In the genomic region with DNA sequence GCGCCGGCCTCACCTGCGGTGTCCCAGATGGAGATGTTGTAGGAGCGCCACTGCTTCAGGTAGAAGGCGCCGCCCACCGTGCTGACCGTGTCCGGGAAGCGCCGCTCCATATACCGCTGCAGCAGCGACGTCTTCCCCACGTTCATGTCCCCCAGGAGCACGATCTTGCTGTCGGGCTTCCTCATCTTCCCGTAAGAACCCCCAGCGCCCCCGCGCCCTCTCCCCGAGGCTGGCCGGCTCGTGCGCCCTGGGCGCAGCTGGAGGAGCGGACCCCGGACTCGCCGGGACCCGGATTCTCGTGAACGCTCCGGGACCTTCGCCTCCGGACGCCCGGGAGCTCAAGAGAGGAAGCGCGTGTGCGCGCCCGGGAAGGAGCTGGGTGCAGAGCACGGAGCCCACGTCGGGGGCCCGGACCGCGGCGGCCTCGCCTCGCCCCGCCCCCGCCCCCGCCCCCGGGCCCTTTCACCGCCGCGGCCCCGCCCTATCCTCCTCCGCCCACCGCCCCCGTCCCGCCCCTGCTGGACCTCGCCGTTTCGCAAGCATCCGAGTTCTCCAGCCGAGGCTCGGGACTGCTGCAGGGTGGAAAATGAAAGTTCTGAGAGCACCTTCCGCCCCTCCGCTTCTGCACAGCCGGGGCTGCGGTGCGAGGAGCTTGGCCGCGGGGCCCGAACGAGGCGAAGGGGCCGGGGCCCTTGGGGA, we compare ENCODE assay signal across 8 cellular contexts. TPM values are rescaled to one million over a fixed set of nuclear protein-coding genes. Genes with fewer than 3 reads are reported as not detected.
DNase-seq lines count a peak whose midpoint lies in the region; ATAC-seq and TF ChIP-seq lines count a peak whose summit lies in the region.

A gene with protein sequence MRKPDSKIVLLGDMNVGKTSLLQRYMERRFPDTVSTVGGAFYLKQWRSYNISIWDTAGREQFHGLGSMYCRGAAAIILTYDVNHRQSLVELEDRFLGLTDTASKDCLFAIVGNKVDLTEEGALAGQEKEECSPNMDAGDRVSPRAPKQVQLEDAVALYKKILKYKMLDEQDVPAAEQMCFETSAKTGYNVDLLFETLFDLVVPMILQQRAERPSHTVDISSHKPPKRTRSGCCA (minus strand): TSS at position 388 of the 699 bp plus-strand sequence. CDS start 203 bp downstream, at position 185.

- no peaks in the 10 kb centered on the region for H3K9me2 ChIP-seq in SK-N-SH

- in situ Hi-C loops in transverse colon (cut with MboI; ENCODE audit: low pct_ligation_motif_present in 1 of 4, low pct_unique_long_range_greater_than_20kb in 1 of 4, low sequenced_read_pairs in 3 of 4), result no loop called here

- peaks cover 12% of the 10 kb centered on the region for H3K36me3 Mint-ChIP-seq in activated naive CD8-positive, alpha-beta T cell treated with anti-CD3 and anti-CD28 coated beads, Interleukin-2, amount 10 ng/mL, durations not matched to agents 7 days and 5 days

- intact Hi-C loops in transverse colon (cut with DNase I; ENCODE audit: low total_unique reads), result loop anchor here (5.0 kb wide), 1 partner anchor 56 kb away; the partner anchor contains the start of gene NAXD

- H3K9ac ChIP-seq in HUES6 (ENCODE audit: low read length) (peak within 1 kb of the TSS; percentile 90), SK-N-SH (peak within 1 kb of the TSS; percentile 67; the same call in 1 of the 2 replicates)

- POLR2A ChIA-PET in SK-N-SH (lab: Yijun Ruan, JAX), result no interaction called here
- POLR2A ChIA-PET in activated naive CD8-positive, alpha-beta T cell treated with anti-CD3 and anti-CD28 coated beads, Interleukin-2, amount 10 ng/mL, durations not matched to agents 7 days and 5 days (lab: Charles Lee), result interaction anchor here (1.0 to 1.4 kb wide), 3 partner anchors 9 to 151 kb away, joined by 3 to 5 read pairs (median 3); partner anchors contain the start of gene NAXD

- TF ChIP-seq POLR2A in transverse colon (IDR thresholded peaks at IDR 0.05), result peak; percentile 87

- no peaks in the 10 kb centered on the region for H3K79me2 ChIP-seq in SK-N-SH (ENCODE audit: insufficient read depth)

- no peak for TF ChIP-seq EP300 in SK-N-SH (IDR thresholded peaks at IDR 0.05; ENCODE audit: borderline replicate concordance in 1 of 2, low read depth in 1 of 2, low read length in 1 of 2)
- TF ChIP-seq EP300 in transverse colon (IDR thresholded peaks at IDR 0.05; ENCODE audit: low read depth), result no peak

- H3K27me3 ChIP-seq in HUES6 (ENCODE audit: control insufficient read depth, insufficient read depth, low read length), result 0 out of 2 replicates have a peak, but pooled peaks cover 3% of the 10 kb centered on the region
- H3K27me3 ChIP-seq in SK-N-SH (ENCODE audit: insufficient read depth), result no peaks in the 10 kb centered on the region
- H3K27me3 ChIP-seq in cardiac muscle cell, result no peaks in the 10 kb centered on the region
- H3K27me3 ChIP-seq in transverse colon, result no peaks in the 10 kb centered on the region

- CTCF ChIA-PET in SK-N-SH (lab: Yijun Ruan, JAX), result interaction anchor here (0.6 to 1.5 kb wide), 8 partner anchors 9 to 340 kb away, joined by 3 to 4 read pairs (median 3); no protein-coding TSS in a partner anchor

- peak within 1 kb of the TSS; percentile 99 for H3K4me3 Mint-ChIP-seq in activated naive CD8-positive, alpha-beta T cell treated with anti-CD3 and anti-CD28 coated beads, Interleukin-2, amount 10 ng/mL, durations not matched to agents 7 days and 5 days

- H3K36me3 ChIP-seq in HUES6 (ENCODE audit: control insufficient read depth, insufficient read depth, low read length), result peaks cover 22% of the 10 kb centered on the region
- no peaks in the 10 kb centered on the region for H3K36me3 ChIP-seq in SK-N-SH (replicated peaks in 1 of 2; ENCODE audit: control insufficient read depth in 1 of 2, insufficient read depth in 2 of 2, low read length in 1 of 2)
- no peaks in the 10 kb centered on the region for H3K36me3 ChIP-seq in cardiac muscle cell
- no peaks in the 10 kb centered on the region for H3K36me3 ChIP-seq in transverse colon

- peak within 1 kb of the TSS; percentile 91 for H3K27ac Mint-ChIP-seq in activated naive CD8-positive, alpha-beta T cell treated with anti-CD3 and anti-CD28 coated beads, Interleukin-2, amount 10 ng/mL, durations not matched to agents 7 days and 5 days

- peaks cover 27% of the 10 kb centered on the region for H3K4me1 Mint-ChIP-seq in activated naive CD8-positive, alpha-beta T cell treated with anti-CD3 and anti-CD28 coated beads, Interleukin-2, amount 10 ng/mL, durations not matched to agents 7 days and 5 days

- peak within 1 kb of the TSS; percentile 97 for H3K4me3 ChIP-seq in HUES6 (ENCODE audit: low read depth, low read length)
- H3K4me3 ChIP-seq in SK-N-SH (ENCODE audit: low read depth in 2 of 2, low read length in 1 of 2), result peak within 1 kb of the TSS; percentile 66 to 75
- H3K4me3 ChIP-seq in cardiac muscle cell, result peak within 1 kb of the TSS; percentile 76
- peak within 1 kb of the TSS; percentile 72 to 93 (median 74) for H3K4me3 ChIP-seq in transverse colon

- H3K27ac ChIP-seq in HUES6 (ENCODE audit: low read depth, low read length) (peak within 1 kb of the TSS; percentile 55; the same call in 1 of the 2 replicates), SK-N-SH (ENCODE audit: low read depth in 2 of 2, low read length in 1 of 2) (peak within 1 kb of the TSS; percentile 36 to 55; a peak in 3 of 4 replicates), cardiac muscle cell (peak within 1 kb of the TSS; percentile 54), transverse colon (peak within 1 kb of the TSS; percentile 93 to 98 (median 96))

- H3K27me3 Mint-ChIP-seq in activated naive CD8-positive, alpha-beta T cell treated with anti-CD3 and anti-CD28 coated beads, Interleukin-2, amount 10 ng/mL, durations not matched to agents 7 days and 5 days, result peaks cover 25% of the 10 kb centered on the region

- peak; percentile 73 for ATAC-seq in GM21447 (IDR thresholded peaks at IDR 0.05; ENCODE audit: unreplicated experiment)
- peak; percentile 73 for ATAC-seq in activated naive CD8-positive, alpha-beta T cell treated with anti-CD3 and anti-CD28 coated beads, Interleukin-2, amount 10 ng/mL, durations not matched to agents 7 days and 5 days (ENCODE audit: low read depth)

- H3F3A ChIP-seq in SK-N-SH (replicated peaks; ENCODE audit: insufficient read depth), result peaks cover 15% of the 10 kb centered on the region

- no peak for TF ChIP-seq CTCF in SK-N-SH (IDR thresholded peaks at IDR 0.05)
- no peak for TF ChIP-seq CTCF in cardiac muscle cell (IDR thresholded peaks at IDR 0.05; ENCODE audit: low read depth, low read length)
- no peak for TF ChIP-seq CTCF in transverse colon (IDR thresholded peaks at IDR 0.05)

- H3K4me1 ChIP-seq in HUES6 (ENCODE audit: control insufficient read depth, insufficient read depth, low read length), result peaks cover 34% of the 10 kb centered on the region
- peaks cover 0 to 7% of the 10 kb centered on the region in 2 experiments; a peak in 1 of 4 replicates for H3K4me1 ChIP-seq in SK-N-SH (ENCODE audit: control insufficient read depth in 1 of 2, insufficient read depth in 2 of 2, low read depth in 1 of 2, low read length in 1 of 2)
- H3K4me1 ChIP-seq in cardiac muscle cell (ENCODE audit: low read depth), result peaks cover 8% of the 10 kb centered on the region
- H3K4me1 ChIP-seq in transverse colon, result peaks cover 0 to 36% (median 27%) of the 10 kb centered on the region in 4 donors

- peak; percentile 28 for DNase-seq in DMS53 treated with DMSO at 0.1 percent for 48 hours (lab: John Stamatoyannopoulos, UW; ENCODE audit: unreplicated experiment)
- DNase-seq in SK-N-SH, result peak; percentile 96
- peak; percentile 67 for DNase-seq in activated naive CD8-positive, alpha-beta T cell treated with anti-CD3 and anti-CD28 coated beads, Interleukin-2, amount 10 ng/mL, durations not matched to agents 7 days and 5 days
- peak; percentile 88 to 94 for DNase-seq in cardiac muscle cell (ENCODE audit: low read depth in 1 of 2, low spot score in 1 of 2)
- DNase-seq in pons (ENCODE audit: low spot score), result peak; percentile 51
- peak; percentile 92 for DNase-seq in transverse colon

- H3K9me3 Mint-ChIP-seq in activated naive CD8-positive, alpha-beta T cell treated with anti-CD3 and anti-CD28 coated beads, Interleukin-2, amount 10 ng/mL, durations not matched to agents 7 days and 5 days, result no peaks in the 10 kb centered on the region

- peak within 1 kb of the TSS; percentile 96 for H2AFZ ChIP-seq in SK-N-SH (ENCODE audit: low read depth)

- no peaks in the 10 kb centered on the region for H4K20me1 ChIP-seq in SK-N-SH (ENCODE audit: insufficient read depth)

- H3K9me3 ChIP-seq in HUES6 (ENCODE audit: control insufficient read depth, insufficient read depth, low read depth, low read length) (no peaks in the 10 kb centered on the region), SK-N-SH (no peaks in the 10 kb centered on the region), cardiac muscle cell (ENCODE audit: low read depth) (no peaks in the 10 kb centered on the region), transverse colon (no peaks in the 10 kb centered on the region)

- 0% methylated on average over 5 of the region's 81 CpGs for WGBS in SK-N-SH (ENCODE audit: low lambda C conversion rate)
- 0% methylated on average over 26 of the region's 81 CpGs; no CpG with 5 or more reads in 1 of the 2 donors for WGBS in transverse colon (ENCODE audit: low coverage in 1 of 2), 2 donors

- peak within 1 kb of the TSS; percentile 84 for H3K4me2 ChIP-seq in SK-N-SH

- no peak for TF ChIP-seq RAD21 in SK-N-SH (IDR thresholded peaks at IDR 0.05; ENCODE audit: low read length)

TF ChIP-seq in SK-N-SH, 30 proteins besides CTCF, POLR2A, EP300 and RAD21 (continues in another document):
- TF ChIP-seq MXI1 (IDR thresholded peaks at IDR 0.05; ENCODE audit: low read depth, low read length), result 0 out of 2 replicates have a peak, but pooled peaks have one; percentile 29

RNA-seq across cellular contexts. Expression of the gene that starts here (rescaled TPM):
- polyA plus RNA-seq in SK-N-SH (2012; rRNA removed), result 4.9 and 5.2 TPM in 2 replicates
- polyA plus RNA-seq in SK-N-SH (2012; cell fraction: cytosol; rRNA removed), result 4.8 and 5.3 TPM in 2 replicates
- 2.7 and 3.6 TPM in 2 replicates for polyA plus RNA-seq in SK-N-SH (2012; cell fraction: nucleus; rRNA removed)
- 1 to 10 TPM; 8.8 to 9.9 TPM for total RNA-seq in activated naive CD8-positive, alpha-beta T cell treated with anti-CD3 and anti-CD28 coated beads, Interleukin-2, amount 10 ng/mL, durations not matched to agents 7 days and 5 days
- 22.4 and 30.8 TPM in 2 replicates for total RNA-seq in cardiac muscle cell
- 14.0 and 20.0 TPM in 2 replicates for polyA plus RNA-seq in cardiac muscle cell
- total RNA-seq in transverse colon, result 10 to 100 TPM; 12.5 to 66.2 (median 54.1) TPM

Comparison
In these comparisons a context has a peak if more than half of its experiments do, and no peak if none do; other contexts are left out.
1. Peak in every context shown above with its lines: DNase-seq, ATAC-seq, H3K4me3 ChIP-seq and H3K27ac ChIP-seq.
2. DNase-seq: peak in every context shown above with its lines; median percentile 96 in SK-N-SH; 92 in transverse colon; 91 in cardiac muscle cell; 67 in activated naive CD8-positive, alpha-beta T cell treated with anti-CD3 and anti-CD28 coated beads, Interleukin-2, amount 10 ng/mL, durations not matched to agents 7 days and 5 days; 51 in pons; 28 in DMS53 treated with DMSO at 0.1 percent for 48 hours.
3. H3K27ac ChIP-seq: peak in every context shown above with its lines; median percentile 96 in transverse colon; 55 in HUES6; 54 in cardiac muscle cell; 46 in SK-N-SH.